ENCODE assay signal across 35 cellular contexts in genomic region chr10:8302565-8302964, GRCh38.
"Had no signal": no experiment of that assay in that cellular context is flagged by ENCODE, and none has a peak within 500 bp of the region (broad histone marks: within the 10 kb centered on the region; RNA-seq: fewer than 3 reads in every experiment).

No MANE protein-coding gene starts in this region.

- ATAC-seq: activated CD4-positive, alpha-beta T cell treated with anti-CD3 and anti-CD28 coated beads for 36 hours; activated CD8-positive, alpha-beta memory T cell treated with anti-CD3 and anti-CD28 coated beads, Interleukin-2, amount 10 ng/mL, durations not matched to agents 7 days and 5 days; activated CD8-positive, alpha-beta T cell treated with anti-CD3 and anti-CD28 coated beads, Interleukin-2, amount 10 ng/mL, durations not matched to agents 7 days and 5 days; activated naive CD4-positive, alpha-beta T cell treated with anti-CD3 and anti-CD28 coated beads, Interleukin-2, amount 50 U/mL, for 72 hours; esophagus mucosa; gastrocnemius medialis; T-cell had no signal

- H3K27ac ChIP-seq: ascending aorta, breast epithelium, coronary artery, dorsolateral prefrontal cortex, gastrocnemius medialis, WERI-Rb-1 had no signal

- H3K4me1 Mint-ChIP-seq: central memory CD8-positive, alpha-beta T cell had no signal

- H3K4me3 ChIP-seq: ascending aorta, breast epithelium, coronary artery, dorsolateral prefrontal cortex, gastrocnemius medialis had no signal

- H3K4me1 ChIP-seq: ascending aorta, breast epithelium, gastrocnemius medialis had no signal

- H3K4me3 Mint-ChIP-seq: activated CD4-positive, alpha-beta memory T cell treated with anti-CD3 and anti-CD28 coated beads for 36 hours; activated CD4-positive, alpha-beta T cell treated with anti-CD3 and anti-CD28 coated beads for 36 hours; activated CD4-positive, alpha-beta T cell treated with anti-CD3 and anti-CD28 coated beads, Interleukin-2, amount 10 ng/mL, durations not matched to agents 24 days and 14 days; activated CD8-positive, alpha-beta memory T cell treated with anti-CD3 and anti-CD28 coated beads, Interleukin-2, amount 10 ng/mL, durations not matched to agents 7 days and 5 days; activated CD8-positive, alpha-beta T cell treated with anti-CD3 and anti-CD28 coated beads, Interleukin-2, amount 10 ng/mL, durations not matched to agents 7 days and 5 days; activated naive CD4-positive, alpha-beta T cell treated with anti-CD3 and anti-CD28 coated beads for 36 hours; activated naive CD8-positive, alpha-beta T cell treated with anti-CD3 and anti-CD28 coated beads, Interleukin-2, amount 10 ng/mL, durations not matched to agents 7 days and 5 days; activated T-helper 1 cell treated with anti-CD3 and anti-CD28 coated beads, Interleukin-12 subunit alpha, Interleukin-12 subunit beta, Interleukin-2, Interleukin-4 antibody, amounts not matched to agents 30 ng/mL and 10 ng/mL and 1 ng/mL, durations not matched to agents 14 hours and 24 hours and 36 hours; brain; central memory CD8-positive, alpha-beta T cell; dendritic cell treated with granulocyte-macrophage colony-stimulating factor and Interleukin-4, amounts not matched to agents 40 ng/mL and 50 ng/mL, for 4 days; endodermal cell; T-cell; T-helper 1 cell treated with Interleukin-12 subunit alpha and Interleukin-12 subunit beta and Interleukin-4 antibody, amounts not matched to agents 30 μg/mL and 1 μg/mL, for 36 hours; T-helper 2 cell treated with Interferon-gamma antibody and Interleukin-4, amounts not matched to agents 5 μg/mL and 100 μg/mL, for 36 hours had no signal

- H3K27me3 ChIP-seq: ascending aorta, breast epithelium, gastrocnemius medialis had no signal

- H3K36me3 ChIP-seq: ascending aorta, breast epithelium, gastrocnemius medialis, WERI-Rb-1 had no signal

- H3K9me3 Mint-ChIP-seq: activated CD4-positive, alpha-beta memory T cell treated with anti-CD3 and anti-CD28 coated beads for 36 hours; activated CD4-positive, alpha-beta T cell treated with anti-CD3 and anti-CD28 coated beads, Interleukin-2, amount 10 ng/mL, durations not matched to agents 24 days and 14 days; activated naive CD4-positive, alpha-beta T cell treated with anti-CD3 and anti-CD28 coated beads for 36 hours; activated naive CD8-positive, alpha-beta T cell treated with anti-CD3 and anti-CD28 coated beads, Interleukin-2, amount 10 ng/mL, durations not matched to agents 7 days and 5 days; activated T-helper 1 cell treated with anti-CD3 and anti-CD28 coated beads, Interleukin-12 subunit alpha, Interleukin-12 subunit beta, Interleukin-2, Interleukin-4 antibody, amounts not matched to agents 30 ng/mL and 10 ng/mL and 1 ng/mL, durations not matched to agents 14 hours and 24 hours and 36 hours; activated T-helper 2 cell treated with anti-CD3 and anti-CD28 coated beads, Interferon-gamma antibody, Interleukin-2, Interleukin-4, amounts not matched to agents 10 μg/mL and 5 μg/mL and 100 μg/mL, durations not matched to agents 14 hours and 24 hours and 36 hours; central memory CD8-positive, alpha-beta T cell; dendritic cell treated with granulocyte-macrophage colony-stimulating factor and Interleukin-4, amounts not matched to agents 40 ng/mL and 50 ng/mL, for 4 days; endodermal cell; T-cell; T-helper 1 cell treated with Interleukin-12 subunit alpha and Interleukin-12 subunit beta and Interleukin-4 antibody, amounts not matched to agents 30 μg/mL and 1 μg/mL, for 36 hours; T-helper 2 cell treated with Interferon-gamma antibody and Interleukin-4, amounts not matched to agents 5 μg/mL and 100 μg/mL, for 36 hours had no signal

- H3K9me3 ChIP-seq: ascending aorta, breast epithelium, gastrocnemius medialis had no signal

- H3K36me3 Mint-ChIP-seq: activated CD4-positive, alpha-beta memory T cell treated with anti-CD3 and anti-CD28 coated beads for 36 hours; activated naive CD4-positive, alpha-beta T cell treated with anti-CD3 and anti-CD28 coated beads, Interleukin-2, amount 50 U/mL, for 72 hours; activated naive CD8-positive, alpha-beta T cell treated with anti-CD3 and anti-CD28 coated beads, Interleukin-2, amount 10 ng/mL, durations not matched to agents 7 days and 5 days; brain; T-cell had no signal

- H3K27ac Mint-ChIP-seq: activated CD4-positive, alpha-beta memory T cell treated with anti-CD3 and anti-CD28 coated beads for 36 hours; activated CD4-positive, alpha-beta T cell treated with anti-CD3 and anti-CD28 coated beads for 36 hours; activated CD4-positive, alpha-beta T cell treated with anti-CD3 and anti-CD28 coated beads, Interleukin-2, amount 10 ng/mL, durations not matched to agents 24 days and 14 days; activated CD8-positive, alpha-beta memory T cell treated with anti-CD3 and anti-CD28 coated beads, Interleukin-2, amount 10 ng/mL, durations not matched to agents 7 days and 5 days; activated CD8-positive, alpha-beta T cell treated with anti-CD3 and anti-CD28 coated beads, Interleukin-2, amount 10 ng/mL, durations not matched to agents 7 days and 5 days; activated naive CD4-positive, alpha-beta T cell treated with anti-CD3 and anti-CD28 coated beads for 36 hours; activated naive CD8-positive, alpha-beta T cell treated with anti-CD3 and anti-CD28 coated beads, Interleukin-2, amount 10 ng/mL, durations not matched to agents 7 days and 5 days; activated T-helper 1 cell treated with anti-CD3 and anti-CD28 coated beads, Interleukin-12 subunit alpha, Interleukin-12 subunit beta, Interleukin-2, Interleukin-4 antibody, amounts not matched to agents 30 ng/mL and 10 ng/mL and 1 ng/mL, durations not matched to agents 14 hours and 24 hours and 36 hours; activated T-helper 2 cell treated with anti-CD3 and anti-CD28 coated beads, Interferon-gamma antibody, Interleukin-2, Interleukin-4, amounts not matched to agents 10 μg/mL and 5 μg/mL and 100 μg/mL, durations not matched to agents 14 hours and 24 hours and 36 hours; brain; dendritic cell treated with granulocyte-macrophage colony-stimulating factor and Interleukin-4, amounts not matched to agents 40 ng/mL and 50 ng/mL, for 4 days; endodermal cell; T-cell; T-helper 1 cell treated with Interleukin-12 subunit alpha and Interleukin-12 subunit beta and Interleukin-4 antibody, amounts not matched to agents 30 μg/mL and 1 μg/mL, for 36 hours; T-helper 2 cell treated with Interferon-gamma antibody and Interleukin-4, amounts not matched to agents 5 μg/mL and 100 μg/mL, for 36 hours had no signal

- H3K27me3 Mint-ChIP-seq: activated CD4-positive, alpha-beta T cell treated with anti-CD3 and anti-CD28 coated beads for 36 hours had no signal

- DNase-seq: activated CD4-positive, alpha-beta memory T cell treated with anti-CD3 and anti-CD28 coated beads for 36 hours; activated CD4-positive, alpha-beta T cell treated with anti-CD3 and anti-CD28 coated beads for 36 hours; activated CD4-positive, alpha-beta T cell treated with anti-CD3 and anti-CD28 coated beads, Interleukin-2, amount 10 ng/mL, durations not matched to agents 24 days and 14 days; activated CD4-positive, CD25-positive, alpha-beta regulatory T cell; activated CD4-positive, CD25-positive, alpha-beta regulatory T cell treated with anti-CD3 and anti-CD28 coated beads, Interleukin-2, amount 50 U/mL, for 72 hours; activated CD8-positive, alpha-beta memory T cell treated with anti-CD3 and anti-CD28 coated beads, Interleukin-2, amount 10 ng/mL, durations not matched to agents 7 days and 5 days; activated CD8-positive, alpha-beta memory T cell treated with anti-CD3 and anti-CD28 coated beads, Interleukin-2, amount 50 U/mL, for 4 hours; activated CD8-positive, alpha-beta T cell treated with anti-CD3 and anti-CD28 coated beads, Interleukin-2, amount 10 ng/mL, durations not matched to agents 7 days and 5 days; activated effector memory CD4-positive, alpha-beta T cell treated with anti-CD3 and anti-CD28 coated beads, Interleukin-2, amount 50 U/mL, for 16 hours; activated naive CD4-positive, alpha-beta T cell treated with anti-CD3 and anti-CD28 coated beads for 36 hours; activated naive CD8-positive, alpha-beta T cell treated with anti-CD3 and anti-CD28 coated beads, Interleukin-2, amount 10 ng/mL, durations not matched to agents 7 days and 5 days; activated T-cell treated with anti-CD3 and anti-CD28 coated beads, Interleukin-2, amount 50 U/mL, for 1 hour; activated T-cell treated with anti-CD3 and anti-CD28 coated beads, Interleukin-2, amount 50 U/mL, for 48 hours; dorsolateral prefrontal cortex; effector memory CD4-positive, alpha-beta T cell; endodermal cell; foreskin fibroblast; gastrocnemius medialis; glutamatergic neuron; SW 1271; T-cell; T1000; WERI-Rb-1 had no signal
